8 cellular contexts compared by ENCODE assay signal in genomic region chr20:37178839-37179670, GRCh38. TPM values are rescaled to one million over a fixed set of nuclear protein-coding genes. Genes with fewer than 3 reads are reported as not detected.
DNase-seq lines count a peak whose midpoint lies in the region; ATAC-seq, FAIRE-seq and TF ChIP-seq lines count a peak whose summit lies in the region.

Gene MROH8, minus strand, starts transcription at chr20:37179548.
Gene RPN2, plus strand, starts transcription at chr20:37179330. Its CDS starts 27 bp downstream, at chr20:37179357.

- H2BK12ac ChIP-seq in H1 (ENCODE audit: low read depth, low read length): no peak within 1 kb of the TSS
- peak within 1 kb of the TSS in 1 of 2 experiments; percentile 95 for H2BK12ac ChIP-seq in mesenchymal stem cell (ENCODE audit: low read length in 2 of 2)

- peak within 1 kb of the TSS; percentile 91 for H4K5ac ChIP-seq in H1 (ENCODE audit: insufficient read length, low read depth, low read length)

- H3K23me2 ChIP-seq in H1 (ENCODE audit: low read depth, low read length): peaks cover 3% of the 10 kb centered on the region; the same call in 1 of the 2 replicates

- no peaks in the 10 kb centered on the region for H3K27me3 ChIP-seq in Caco-2 (replicated peaks; ENCODE audit: control insufficient read depth, insufficient read depth, low read length)
- no peaks in the 10 kb centered on the region for H3K27me3 ChIP-seq in H1 (replicated peaks in 1 of 4; ENCODE audit: control insufficient read depth in 3 of 4, extremely low read depth in 1 of 4, insufficient read depth in 3 of 4, low read length in 3 of 4)
- no peaks in the 10 kb centered on the region for H3K27me3 ChIP-seq in mesenchymal stem cell (ENCODE audit: control insufficient read depth in 1 of 2, insufficient read depth in 1 of 2, low read length in 2 of 2)

- no peak for TF ChIP-seq RAD21 in H1 (IDR thresholded peaks at IDR 0.05 in 1 of 2, conservative IDR thresholded peaks at IDR 0.05 in 1 of 2; ENCODE audit: low read depth in 2 of 2, low read length in 2 of 2)

- peak; percentile 66 to 72 for TF ChIP-seq POLR2A in H1 (IDR thresholded peaks at IDR 0.05; ENCODE audit: control extremely low read depth in 1 of 2, low read depth in 2 of 2, low read length in 2 of 2)

- H2AFZ ChIP-seq in H1 (ENCODE audit: low read length) (0 out of 2 replicates have a peak within 1 kb of the TSS, but pooled peaks have one; percentile 6), mesenchymal stem cell (ENCODE audit: low read depth, low read length) (peak within 1 kb of the TSS; percentile 84)

- H3K23ac ChIP-seq in H1 (ENCODE audit: insufficient read length): no peak within 1 kb of the TSS
- peak within 1 kb of the TSS in 1 of 2 experiments; percentile 88 for H3K23ac ChIP-seq in mesenchymal stem cell (ENCODE audit: low read length in 2 of 2)

- no peak within 1 kb of the TSS for H2BK15ac ChIP-seq in H1 (ENCODE audit: low read length)
- peak within 1 kb of the TSS; percentile 95 for H2BK15ac ChIP-seq in mesenchymal stem cell (ENCODE audit: low read depth, poor library complexity, severe bottlenecking)

- FAIRE-seq in HTR-8/SVneo (lab: Jason Lieb, UNC): peak; percentile 94
- FAIRE-seq in H1 (lab: Jason Lieb, UNC): no peak

- H3K9ac ChIP-seq in H1 (replicated peaks in 1 of 4; ENCODE audit: extremely low read depth in 1 of 4, low read depth in 3 of 4, low read length in 3 of 4) (peak within 1 kb of the TSS; percentile 96 to 99 (median 98)), mesenchymal stem cell (ENCODE audit: low read length) (peak within 1 kb of the TSS; percentile 98)

- whole genome bisulfite sequencing in H1 (ENCODE audit: extremely low coverage in 1 of 2, insufficient coverage in 1 of 2, insufficient read length in 1 of 2, insufficient replicate concordance in 2 of 2, low coverage in 1 of 2, low lambda C conversion rate in 2 of 2, missing lambda C conversion rate in 1 of 2), 2 experiments: 2% methylated on average over 72 of the region's 77 CpGs; no CpG with 5 or more reads in 1 of the 2 experiments
- WGBS in mesenchymal stem cell: under 1% methylated on average over 70 of the region's 77 CpGs

- H3K36me3 ChIP-seq in Caco-2 (ENCODE audit: control insufficient read depth, insufficient read depth, low read length) (peaks cover 3% of the 10 kb centered on the region; the same call in 1 of the 2 replicates), H1 (ENCODE audit: control insufficient read depth in 2 of 4, insufficient read depth in 4 of 4, low read length in 3 of 4) (peaks cover under 1 to 11% (median 3%) of the 10 kb centered on the region in 4 experiments; a peak in 6 of 8 replicates), mesenchymal stem cell (ENCODE audit: control insufficient read depth in 1 of 2, insufficient read depth in 2 of 2, low read depth in 1 of 2, low read length in 2 of 2) (peaks cover 3 to 12% of the 10 kb centered on the region in 2 experiments)

- peak; percentile 100 for DNase-seq in Caco-2
- peak; percentile 100 for DNase-seq in HTR-8/SVneo (ENCODE audit: insufficient read length, low spot score)
- peak; percentile 96 for DNase-seq in NOMO-1 treated with DMSO at 0.1 percent for 48 hours (lab: John Stamatoyannopoulos, UW; ENCODE audit: unreplicated experiment)
- DNase-seq in activated CD8-positive, alpha-beta memory T cell treated with anti-CD3 and anti-CD28 coated beads, Interleukin-2, amount 10 ng/mL, durations not matched to agents 7 days and 5 days: peak; percentile 98
- DNase-seq in H1 (ENCODE audit: low read depth in 1 of 2, low spot score in 2 of 2): peak; percentile 91 to 95
- DNase-seq in mesenchymal stem cell: peak; percentile 99
- peak; percentile 90 for DNase-seq in stimulated activated CD8-positive, alpha-beta memory T cell treated with anti-CD3 and anti-CD28 coated beads, Interleukin-12 subunit alpha, Interleukin-12 subunit beta, amount 100 ng/mL, for 24 hours (ENCODE audit: extremely low read depth)

- TF ChIP-seq CTCF in Caco-2 (IDR thresholded peaks at IDR 0.05; ENCODE audit: insufficient read depth in 1 of 2, low read depth in 1 of 2, low read length in 1 of 2, severe bottlenecking in 1 of 2, unreplicated experiment in 1 of 2) (no peak), H1 (IDR thresholded peaks at IDR 0.05; ENCODE audit: control extremely low read depth in 1 of 3, insufficient read depth in 1 of 3, low read depth in 1 of 3, low read length in 3 of 3) (no peak)

- no peak within 1 kb of the TSS; the same call in 1 of the 2 replicates for H2BK20ac ChIP-seq in H1 (ENCODE audit: low read length)

- H4K8ac ChIP-seq in H1 (ENCODE audit: extremely low read depth, insufficient read depth, low read length): peak within 1 kb of the TSS; percentile 99
- peak within 1 kb of the TSS; percentile 66 for H4K8ac ChIP-seq in mesenchymal stem cell (ENCODE audit: low read length)

- H3K4me2 ChIP-seq in H1 (ENCODE audit: insufficient read depth in 1 of 2, low read depth in 2 of 2, low read length in 2 of 2): peak within 1 kb of the TSS; percentile 71 to 79
- H3K4me2 ChIP-seq in mesenchymal stem cell (ENCODE audit: low read length, poor library complexity, severe bottlenecking): peak within 1 kb of the TSS; percentile 64

- no peaks in the 10 kb centered on the region for H3K9me3 Mint-ChIP-seq in Caco-2 (ENCODE audit: unreplicated experiment)
- H3K9me3 Mint-ChIP-seq in activated CD8-positive, alpha-beta memory T cell treated with anti-CD3 and anti-CD28 coated beads, Interleukin-2, amount 10 ng/mL, durations not matched to agents 7 days and 5 days (ENCODE audit: low read depth): no peaks in the 10 kb centered on the region

- peak within 1 kb of the TSS; percentile 98 for H3K27ac ChIP-seq in H1 (ENCODE audit: low read depth, low read length)
- H3K27ac ChIP-seq in mesenchymal stem cell (ENCODE audit: low read length, poor library complexity, severe bottlenecking): peak within 1 kb of the TSS; percentile 95

- CTCF ChIA-PET in Caco-2 (lab: Charles Lee) (interaction anchor here (0.6 to 3.3 kb wide), 12 partner anchors 11 to 365 kb away, joined by 3 to 49 read pairs (median 5); partner anchors contain the start of gene RBL1), H1 (lab: Charles Lee; ENCODE audit: partially characterized antibody) (interaction anchor here (0.6 to 4.5 kb wide), 9 partner anchors 12 to 146 kb away, joined by 3 to 39 read pairs (median 4); no protein-coding TSS in a partner anchor)
- CTCF ChIA-PET in activated CD8-positive, alpha-beta memory T cell treated with anti-CD3 and anti-CD28 coated beads, Interleukin-2, amount 10 ng/mL, durations not matched to agents 7 days and 5 days (lab: Charles Lee): interaction anchor here (0.8 to 3.3 kb wide), 12 partner anchors 11 to 855 kb away, joined by 3 to 65 read pairs (median 4); partner anchors contain the start of genes BLCAP, RBL1 and RPRD1B

- H4K20me1 ChIP-seq in H1 (replicated peaks in 1 of 2; ENCODE audit: control insufficient read depth in 1 of 2, insufficient read depth in 2 of 2, low read length in 2 of 2): peaks cover 16 to 17% of the 10 kb centered on the region in 2 experiments

- H3K4me1 ChIP-seq in Caco-2: peaks cover 8% of the 10 kb centered on the region; the same call in 1 of the 2 replicates
- H3K4me1 ChIP-seq in H1 (replicated peaks in 1 of 4; ENCODE audit: control insufficient read depth in 3 of 4, insufficient read depth in 4 of 4, low read length in 3 of 4): peaks cover 0 to 8% (median 4%) of the 10 kb centered on the region in 4 experiments; a peak in 5 of 7 replicates
- H3K4me1 ChIP-seq in mesenchymal stem cell (ENCODE audit: control insufficient read depth, insufficient read depth, low read depth, low read length): peaks cover 10% of the 10 kb centered on the region

- H3K18ac ChIP-seq in H1 (ENCODE audit: extremely low read depth, low read length) (peak within 1 kb of the TSS; percentile 95), mesenchymal stem cell (ENCODE audit: low read depth in 1 of 2, low read length in 2 of 2) (peak within 1 kb of the TSS; percentile 97 to 98)

- H2BK120ac ChIP-seq in H1 (replicated peaks; ENCODE audit: low read depth, low read length): no peak within 1 kb of the TSS
- H2BK120ac ChIP-seq in mesenchymal stem cell (ENCODE audit: low read depth, low read length): peak within 1 kb of the TSS; percentile 93

- BruUV-seq in Caco-2 (replicated peaks; lab: Mats Ljungman, UMichigan): no TSS peak

- no peaks in the 10 kb centered on the region for H3K79me1 ChIP-seq in H1 (ENCODE audit: low read depth, low read length)
- peaks cover 3% of the 10 kb centered on the region for H3K79me1 ChIP-seq in mesenchymal stem cell (replicated peaks; ENCODE audit: low read length, poor library complexity, severe bottlenecking)

- H3K14ac ChIP-seq in H1 (ENCODE audit: insufficient read length) (no peak within 1 kb of the TSS), mesenchymal stem cell (ENCODE audit: low read length in 2 of 2) (peak within 1 kb of the TSS in 1 of 2 experiments; percentile 95)

- peak within 1 kb of the TSS; percentile 98 for H3K27ac Mint-ChIP-seq in Caco-2 (ENCODE audit: unreplicated experiment)
- H3K27ac Mint-ChIP-seq in activated CD8-positive, alpha-beta memory T cell treated with anti-CD3 and anti-CD28 coated beads, Interleukin-2, amount 10 ng/mL, durations not matched to agents 7 days and 5 days: peak within 1 kb of the TSS; percentile 94

- intact Hi-C loops in Caco-2 (cut with micrococcal nuclease; ENCODE audit: unreplicated experiment): loop anchor here (1.0 to 10.0 kb wide), 3 partner anchors 84 to 228 kb away; partner anchors contain the start of genes RBL1 and SAMHD1

- peak; percentile 87 for ATAC-seq in GM21381 (IDR thresholded peaks at IDR 0.05; ENCODE audit: unreplicated experiment)
- peak; percentile 97 for ATAC-seq in activated CD8-positive, alpha-beta memory T cell treated with anti-CD3 and anti-CD28 coated beads, Interleukin-2, amount 10 ng/mL, durations not matched to agents 7 days and 5 days

- H3K4me3 Mint-ChIP-seq in Caco-2 (ENCODE audit: unreplicated experiment): peak within 1 kb of the TSS; percentile 94
- peak within 1 kb of the TSS; percentile 84 for H3K4me3 Mint-ChIP-seq in activated CD8-positive, alpha-beta memory T cell treated with anti-CD3 and anti-CD28 coated beads, Interleukin-2, amount 10 ng/mL, durations not matched to agents 7 days and 5 days

- no peaks in the 10 kb centered on the region for H3K27me3 Mint-ChIP-seq in Caco-2 (ENCODE audit: insufficient read depth, unreplicated experiment)
- H3K27me3 Mint-ChIP-seq in activated CD8-positive, alpha-beta memory T cell treated with anti-CD3 and anti-CD28 coated beads, Interleukin-2, amount 10 ng/mL, durations not matched to agents 7 days and 5 days: no peaks in the 10 kb centered on the region

- peaks cover 30 to 49% of the 10 kb centered on the region in 2 experiments for H3K79me2 ChIP-seq in H1 (ENCODE audit: control insufficient read depth in 1 of 2, insufficient read depth in 2 of 2, low read length in 2 of 2)

- H4K91ac ChIP-seq in H1 (replicated peaks; ENCODE audit: insufficient read length, low read length): peak within 1 kb of the TSS; percentile 98
- peak within 1 kb of the TSS; percentile 94 for H4K91ac ChIP-seq in mesenchymal stem cell (ENCODE audit: low read length)

- peaks cover 52% of the 10 kb centered on the region for H3K36me3 Mint-ChIP-seq in Caco-2 (ENCODE audit: insufficient read depth, unreplicated experiment)
- peaks cover 16% of the 10 kb centered on the region for H3K36me3 Mint-ChIP-seq in activated CD8-positive, alpha-beta memory T cell treated with anti-CD3 and anti-CD28 coated beads, Interleukin-2, amount 10 ng/mL, durations not matched to agents 7 days and 5 days

- peak within 1 kb of the TSS; percentile 71 for H3K4me3 ChIP-seq in Caco-2 (ENCODE audit: low read depth, low read length)
- H3K4me3 ChIP-seq in H1 (ENCODE audit: extremely low read depth in 1 of 4, insufficient read depth in 2 of 4, low read depth in 3 of 4, low read length in 4 of 4): peak within 1 kb of the TSS; percentile 80 to 97 (median 92)
- H3K4me3 ChIP-seq in mesenchymal stem cell (ENCODE audit: insufficient read depth in 1 of 2, low read depth in 1 of 2, low read length in 2 of 2): peak within 1 kb of the TSS; percentile 75 to 90

- H3K4me1 Mint-ChIP-seq in Caco-2 (ENCODE audit: low read depth, unreplicated experiment): peaks cover 18% of the 10 kb centered on the region
- H3K4me1 Mint-ChIP-seq in activated CD8-positive, alpha-beta memory T cell treated with anti-CD3 and anti-CD28 coated beads, Interleukin-2, amount 10 ng/mL, durations not matched to agents 7 days and 5 days: peaks cover 34% of the 10 kb centered on the region

- H2AK5ac ChIP-seq in H1 (ENCODE audit: low read depth, low read length) (no peak within 1 kb of the TSS), mesenchymal stem cell (ENCODE audit: low read length, severe bottlenecking) (no peak within 1 kb of the TSS)

- POLR2A ChIA-PET in Caco-2 (lab: Charles Lee) (interaction anchor here (0.5 to 2.4 kb wide), 18 partner anchors 11 to 1568 kb away, joined by 3 to 38 read pairs (median 6); partner anchors contain the start of genes MANBAL and RBL1), H1 (lab: Charles Lee; ENCODE audit: partially characterized antibody) (interaction anchor here (0.6 to 3.7 kb wide), 33 partner anchors 10 to 459 kb away, joined by 3 to 57 read pairs (median 4); partner anchors contain the start of gene RBL1)

- H3K56ac ChIP-seq in H1 (replicated peaks; ENCODE audit: insufficient read length, low read depth, low read length): peak within 1 kb of the TSS; percentile 97

- TF ChIP-seq EP300 in H1 (IDR thresholded peaks at IDR 0.05; ENCODE audit: borderline replicate concordance in 1 of 2, low read depth in 2 of 2, low read length in 2 of 2): peak in 1 of 2 experiments; percentile 94; a peak in 1 of 3 replicates

- H3K9me3 ChIP-seq in Caco-2 (no peaks in the 10 kb centered on the region), H1 (ENCODE audit: insufficient read depth in 2 of 2, low read depth in 1 of 2, low read length in 1 of 2) (no peaks in the 10 kb centered on the region), mesenchymal stem cell (ENCODE audit: control insufficient read depth, low read length) (no peaks in the 10 kb centered on the region)

- H2BK5ac ChIP-seq in H1 (ENCODE audit: low read depth, low read length) (peak within 1 kb of the TSS; percentile 98), mesenchymal stem cell (ENCODE audit: low read depth, low read length, poor library complexity, severe bottlenecking) (peak within 1 kb of the TSS; percentile 98)

- H3K4ac ChIP-seq in H1 (replicated peaks; ENCODE audit: insufficient read length, low read depth, low read length) (peak within 1 kb of the TSS; percentile 69), mesenchymal stem cell (ENCODE audit: low read depth in 1 of 2, low read length in 2 of 2) (peak within 1 kb of the TSS; percentile 84 to 98)

RNA-seq across cellular contexts. Expression of gene MROH8, which starts in this region (rescaled TPM):
- 1.3 and 2.6 TPM in 2 replicates for total RNA-seq in Caco-2 (2022)
- total RNA-seq in activated CD8-positive, alpha-beta memory T cell treated with anti-CD3 and anti-CD28 coated beads, Interleukin-2, amount 10 ng/mL, durations not matched to agents 7 days and 5 days: 1 to 10 TPM; 2.3 to 3.1 TPM
- total RNA-seq in H1 (2021; fragmentation: NEBNext Ultra II Directional; extraction: Animal tissue kit (Norgen Biotek cat#: 25700)): 0.48 and 0.50 TPM in 2 replicates
- polyA plus RNA-seq in H1 (2011; rRNA removed): 0.67 and 0.86 TPM in 2 replicates
- polyA plus RNA-seq in H1 (2011; cell fraction: cytosol; rRNA removed): 1.2 TPM
- 0.86 TPM for polyA plus RNA-seq in H1 (2011; cell fraction: nucleus; rRNA removed)
- 0.33 to 1.8 TPM (median 0.95 TPM) in 4 replicates for polyA plus RNA-seq in H1 (2012, experiment 1 of 2)
- 0.29 TPM for polyA plus RNA-seq in H1 (2012, experiment 2 of 2)
- polyA plus RNA-seq in H1 (2013, experiment 1 of 2): 0.39 TPM
- polyA plus RNA-seq in H1 (2013, experiment 2 of 2): 0.52 TPM
- polyA minus RNA-seq in H1 (2011; rRNA and poly(A)+ RNA removed): 1.6 and 1.9 TPM in 2 replicates
- 1.1 TPM for polyA minus RNA-seq in H1 (2011; cell fraction: cytosol; rRNA and poly(A)+ RNA removed)
- 4.6 TPM for polyA minus RNA-seq in H1 (2011; cell fraction: nucleus; rRNA and poly(A)+ RNA removed)
- 1.8 TPM for polyA plus RNA-seq in mesenchymal stem cell (2013, experiment 1 of 2)
- polyA plus RNA-seq in mesenchymal stem cell (2013, experiment 2 of 2): 1.9 TPM

RNA-seq across cellular contexts. Expression of gene RPN2, which starts in this region (rescaled TPM):
- 789 and 838 TPM in 2 replicates for total RNA-seq in Caco-2 (2022)
- 100 to 1,000 TPM; 148 to 178 TPM for total RNA-seq in activated CD8-positive, alpha-beta memory T cell treated with anti-CD3 and anti-CD28 coated beads, Interleukin-2, amount 10 ng/mL, durations not matched to agents 7 days and 5 days
- 226 and 236 TPM in 2 replicates for total RNA-seq in H1 (2021; fragmentation: NEBNext Ultra II Directional; extraction: Animal tissue kit (Norgen Biotek cat#: 25700))
- 299 and 379 TPM in 2 replicates for polyA plus RNA-seq in H1 (2011; rRNA removed)
- 314 TPM for polyA plus RNA-seq in H1 (2011; cell fraction: cytosol; rRNA removed)
- 372 TPM for polyA plus RNA-seq in H1 (2011; cell fraction: nucleus; rRNA removed)
- 206 to 251 TPM (median 231 TPM) in 4 replicates for polyA plus RNA-seq in H1 (2012, experiment 1 of 2)
- 85.9 TPM for polyA plus RNA-seq in H1 (2012, experiment 2 of 2)
- 637 TPM for polyA plus RNA-seq in H1 (2013, experiment 1 of 2)
- 621 TPM for polyA plus RNA-seq in H1 (2013, experiment 2 of 2)
- polyA minus RNA-seq in H1 (2011; rRNA and poly(A)+ RNA removed): 508 and 613 TPM in 2 replicates
- polyA minus RNA-seq in H1 (2011; cell fraction: cytosol; rRNA and poly(A)+ RNA removed): 251 TPM
- polyA minus RNA-seq in H1 (2011; cell fraction: nucleus; rRNA and poly(A)+ RNA removed): 176 TPM
- polyA plus RNA-seq in mesenchymal stem cell (2013, experiment 1 of 2): 426 TPM
- 433 TPM for polyA plus RNA-seq in mesenchymal stem cell (2013, experiment 2 of 2)

Comparison
In these comparisons a context has a peak if more than half of its experiments do, and no peak if none do; other contexts are left out.
1. Peak in every context shown above with its lines: DNase-seq, ATAC-seq, H3K4me3 ChIP-seq and H3K27ac ChIP-seq.